In the genomic region with DNA sequence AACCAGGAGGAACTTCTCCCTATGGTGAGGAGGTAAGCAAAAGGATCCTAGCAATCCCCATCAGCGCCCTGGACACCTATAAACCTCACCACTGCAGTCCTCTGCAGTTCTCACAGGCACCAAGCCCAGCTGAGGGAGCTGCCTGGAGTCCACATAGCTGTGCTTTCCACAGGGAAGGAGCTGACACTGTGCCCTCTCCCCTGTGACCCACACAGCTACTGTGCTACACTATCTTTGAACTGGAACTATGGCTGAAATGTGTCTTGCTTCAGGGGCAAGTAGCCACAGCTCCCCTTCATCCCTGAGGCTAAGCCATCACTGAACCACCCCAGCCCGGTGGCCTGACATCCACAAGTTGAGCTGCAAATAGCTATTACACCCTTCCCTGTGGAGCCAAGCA, we compare ENCODE assay signal across 1 cellular context.
TF ChIP-seq lines count a peak whose summit lies in the region.

No MANE protein-coding gene starts in this region.

TF ChIP-seq in H1, 55 proteins besides CTCF, POLR2A, EP300 and RAD21 (continued from another document):
- TF ChIP-seq MAX (IDR thresholded peaks at IDR 0.05): no peak
TF ChIP-seq in H1: peak in this region for 0.
